8 cellular contexts compared by ENCODE assay signal in the genomic region with DNA sequence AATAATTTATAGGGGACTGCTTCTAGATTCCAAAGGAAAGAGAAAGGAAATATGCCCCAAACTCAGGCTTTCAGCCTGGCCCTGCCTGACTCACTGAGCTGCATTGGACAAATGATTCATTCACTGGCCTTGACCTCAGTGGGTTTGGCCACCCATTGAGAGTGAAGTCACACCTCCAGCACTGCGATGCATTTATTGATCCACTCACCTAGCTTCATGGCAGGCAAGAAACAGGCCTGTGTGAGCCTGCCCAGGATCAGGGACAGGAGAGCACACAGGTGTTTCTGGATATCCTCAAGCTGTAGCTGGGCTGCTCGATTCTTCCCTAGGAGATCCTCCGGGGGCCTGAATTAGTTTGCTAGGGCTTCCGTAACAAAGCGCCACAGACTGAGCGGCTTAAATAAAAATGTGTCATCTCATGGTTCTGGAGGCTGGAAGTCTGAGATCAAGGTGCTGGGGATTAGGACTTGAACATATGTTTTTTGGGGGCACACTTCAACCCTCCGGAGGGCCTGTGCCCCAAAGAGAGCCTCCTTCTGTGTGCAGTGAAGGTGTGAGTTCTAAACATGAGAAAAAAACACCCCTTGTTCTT. TPM values are rescaled to one million over a fixed set of nuclear protein-coding genes. Genes with fewer than 3 reads are reported as not detected.
A peak's percentile ranks its signal among the peaks of the same experiment; 100 is the strongest.
DNase-seq lines count a peak whose midpoint lies in the region; ATAC-seq and TF ChIP-seq lines count a peak whose summit lies in the region.

No MANE protein-coding gene starts in this region.

- H3K27me3 ChIP-seq in RWPE2 (ENCODE audit: insufficient read depth, poor library complexity, severe bottlenecking) = no peaks in the 10 kb centered on the region
- no peaks in the 10 kb centered on the region for H3K27me3 ChIP-seq in skeletal muscle tissue (ENCODE audit: control insufficient read depth in 3 of 3, insufficient read depth in 3 of 3, low read length in 3 of 3)

- no peak for TF ChIP-seq CTCF in RWPE2 (IDR thresholded peaks at IDR 0.05; ENCODE audit: poor library complexity, severe bottlenecking)

- H3K4me3 ChIP-seq in RWPE2 (ENCODE audit: severe bottlenecking) (no peak overlapping the region), skeletal muscle tissue (ENCODE audit: low read length in 3 of 3) (no peak overlapping the region)

- no peaks in the 10 kb centered on the region for H3K9me3 ChIP-seq in RWPE2 (ENCODE audit: severe bottlenecking)
- no peaks in the 10 kb centered on the region for H3K9me3 ChIP-seq in skeletal muscle tissue (ENCODE audit: control insufficient read depth in 3 of 3, low read length in 3 of 3)

- no peak overlapping the region for H3K9ac ChIP-seq in skeletal muscle tissue (ENCODE audit: low read depth in 1 of 3, low read length in 3 of 3)

- peak overlapping the region; percentile 95 for H3K27ac ChIP-seq in RWPE2 (ENCODE audit: poor library complexity, severe bottlenecking)
- H3K27ac ChIP-seq in skeletal muscle tissue (ENCODE audit: low read depth, low read length) = peak overlapping the region; percentile 82

- peak; percentile 94 for DNase-seq in RWPE2 (ENCODE audit: low spot score)
- peak; percentile 76 for DNase-seq in fibroblast of gingiva (ENCODE audit: low read depth)
- DNase-seq in NCI-H2107 (lab: John Stamatoyannopoulos, UW) = no peak
- no peak for DNase-seq in DMS 273 treated with DMSO at 0.1 percent for 48 hours (lab: John Stamatoyannopoulos, UW)

- H3K4me1 ChIP-seq in RWPE2 (ENCODE audit: insufficient read depth, poor library complexity, severe bottlenecking) = peaks cover 55% of the 10 kb centered on the region
- H3K4me1 ChIP-seq in skeletal muscle tissue (ENCODE audit: control insufficient read depth in 3 of 3, insufficient read depth in 3 of 3, low read length in 3 of 3) = peaks cover 5 to 37% (median 21%) of the 10 kb centered on the region in 3 donors

- peak; percentile 5 for ATAC-seq in GM21367 (IDR thresholded peaks at IDR 0.05; ENCODE audit: unreplicated experiment)
- ATAC-seq in RWPE2 (ENCODE audit: low read depth) = peak; percentile 81
- no peak for ATAC-seq in GM19328 (IDR thresholded peaks at IDR 0.05; ENCODE audit: unreplicated experiment)
- no peak for ATAC-seq in GM21737 (IDR thresholded peaks at IDR 0.05; ENCODE audit: unreplicated experiment)

- no peaks in the 10 kb centered on the region for H3K36me3 ChIP-seq in RWPE2 (ENCODE audit: low read depth)
- no peaks in the 10 kb centered on the region for H3K36me3 ChIP-seq in skeletal muscle tissue (ENCODE audit: control insufficient read depth in 3 of 3, insufficient read depth in 3 of 3, low read length in 3 of 3)

RNA-seq across cellular contexts. Expression of a gene that starts 7.3 kb away (rescaled TPM):
- 67.3 TPM for total RNA-seq in skeletal muscle tissue

RNA-seq across cellular contexts. Expression of a gene that starts 55.7 kb away (rescaled TPM):
- 46.4 TPM for total RNA-seq in skeletal muscle tissue

Comparison
In these comparisons a context has a peak if more than half of its experiments do, and no peak if none do; other contexts are left out.
1. ATAC-seq: peak in GM21367 (single experiment) and RWPE2 (single experiment); none in GM19328 (single experiment) and GM21737 (single experiment).
2. DNase-seq: peak in RWPE2 (single experiment) and fibroblast of gingiva (single experiment); none in NCI-H2107 (single experiment) and DMS 273 treated with DMSO at 0.1 percent for 48 hours (single experiment).